In genomic region chr4:7066493-7066892, GRCh38 we compare ENCODE assay signal across 8 cellular contexts. TPM values are rescaled to one million over a fixed set of nuclear protein-coding genes. Genes with fewer than 3 reads are reported as not detected.
A peak's percentile ranks its signal among the peaks of the same experiment; 100 is the strongest.
DNase-seq lines count a peak whose midpoint lies in the region; ATAC-seq and TF ChIP-seq lines count a peak whose summit lies in the region.

No MANE protein-coding gene starts in this region.

- peak overlapping the region in 10 of 11 experiments; percentile 86 to 95 (median 93); a peak in 14 of 22 replicates for H3K27ac ChIP-seq in BLaER1 treated with 17β-estradiol and CSF1 and Interleukin-3, amounts not matched to agents 10 nM and 100 nM
- no peak overlapping the region for H3K27ac ChIP-seq in KMS-11

- peak overlapping the region; percentile 91 for H3K4me3 Mint-ChIP-seq in chondrocyte (ENCODE audit: unreplicated experiment)
- peak overlapping the region; percentile 84 to 88 (median 87) for H3K4me3 Mint-ChIP-seq in nephron

- H3K4me1 ChIP-seq in BLaER1 treated with 17β-estradiol and CSF1 and Interleukin-3, amounts not matched to agents 10 nM and 100 nM, result peaks cover 34 to 43% (median 38%) of the 10 kb centered on the region in 10 experiments
- H3K4me1 ChIP-seq in KMS-11 (ENCODE audit: low read depth, poor library complexity, severe bottlenecking), result peaks cover 13% of the 10 kb centered on the region

- peaks cover 46 to 63% (median 61%) of the 10 kb centered on the region in 11 experiments for H4K20me1 ChIP-seq in BLaER1 treated with 17β-estradiol and CSF1 and Interleukin-3, amounts not matched to agents 10 nM and 100 nM
- H4K20me1 ChIP-seq in KMS-11 (ENCODE audit: insufficient read depth), result no peaks in the 10 kb centered on the region

- no peak overlapping the region for H3K27ac Mint-ChIP-seq in chondrocyte (ENCODE audit: unreplicated experiment)
- no peak overlapping the region for H3K27ac Mint-ChIP-seq in nephron

- peaks cover 4% of the 10 kb centered on the region for H3K36me3 Mint-ChIP-seq in chondrocyte (ENCODE audit: low read depth)
- peaks cover 40% of the 10 kb centered on the region for H3K36me3 Mint-ChIP-seq in nephron (ENCODE audit: low read depth)

- peaks cover 31% of the 10 kb centered on the region for H3K79me2 ChIP-seq in KMS-11 (ENCODE audit: insufficient read depth, low read depth)

- TF ChIP-seq CTCF in KMS-11 (conservative IDR thresholded peaks at IDR 0.05; ENCODE audit: low read depth, low read length) (no peak), chondrocyte (IDR thresholded peaks at IDR 0.05) (no peak), nephron (IDR thresholded peaks at IDR 0.05; ENCODE audit: unreplicated experiment in 3 of 3) (no peak)

- H3K27me3 Mint-ChIP-seq in chondrocyte (ENCODE audit: low read depth) (peaks cover 2% of the 10 kb centered on the region), nephron (ENCODE audit: low read depth) (peaks cover 8% of the 10 kb centered on the region)

- peak overlapping the region; percentile 85 to 95 (median 93); a peak in 21 of 22 replicates for H3K9ac ChIP-seq in BLaER1 treated with 17β-estradiol and CSF1 and Interleukin-3, amounts not matched to agents 10 nM and 100 nM
- H3K9ac ChIP-seq in KMS-11, result peak overlapping the region; percentile 77; the same call in 1 of the 2 replicates

- H3K9me3 Mint-ChIP-seq in chondrocyte (ENCODE audit: low read depth), result no peaks in the 10 kb centered on the region
- no peaks in the 10 kb centered on the region for H3K9me3 Mint-ChIP-seq in nephron

- no peak overlapping the region for H2AFZ ChIP-seq in KMS-11 (ENCODE audit: low read depth)

- peak overlapping the region; percentile 87 to 99 (median 96) for H3K4me2 ChIP-seq in BLaER1 treated with 17β-estradiol and CSF1 and Interleukin-3, amounts not matched to agents 10 nM and 100 nM
- peak overlapping the region; percentile 82 for H3K4me2 ChIP-seq in KMS-11

- peak overlapping the region; percentile 86 to 99 (median 90) for H3K4me3 ChIP-seq in BLaER1 treated with 17β-estradiol and CSF1 and Interleukin-3, amounts not matched to agents 10 nM and 100 nM
- H3K4me3 ChIP-seq in KMS-11 (IDR thresholded peaks at IDR 0.05; ENCODE audit: insufficient read depth, low read depth, low read length), result peak overlapping the region; percentile 31

- H3K4me1 Mint-ChIP-seq in chondrocyte (ENCODE audit: low read depth) (peaks cover 37% of the 10 kb centered on the region), nephron (peaks cover 51% of the 10 kb centered on the region)

- H3K27me3 ChIP-seq in BLaER1 treated with 17β-estradiol and CSF1 and Interleukin-3, amounts not matched to agents 10 nM and 100 nM, result peaks cover 0 to 13% (median 9%) of the 10 kb centered on the region in 11 experiments; a peak in 10 of 22 replicates
- H3K27me3 ChIP-seq in KMS-11 (ENCODE audit: insufficient read depth, low read depth), result no peaks in the 10 kb centered on the region

- no peak for ATAC-seq in GM18873 (IDR thresholded peaks at IDR 0.05; ENCODE audit: low FRiP score, unreplicated experiment)
- no peak for ATAC-seq in HG03520 (IDR thresholded peaks at IDR 0.05; ENCODE audit: unreplicated experiment)

- no peak for DNase-seq in chondrocyte (ENCODE audit: low spot score)
- no peak for DNase-seq in GOT3 (lab: John Stamatoyannopoulos, UW)
- no peak for DNase-seq in T1000 (lab: John Stamatoyannopoulos, UW)

- no peaks in the 10 kb centered on the region for H3K9me3 ChIP-seq in BLaER1 treated with 17β-estradiol and CSF1 and Interleukin-3, amounts not matched to agents 10 nM and 100 nM (replicated peaks in 1 of 11)

- peaks cover 34 to 55% (median 45%) of the 10 kb centered on the region in 11 experiments for H3K36me3 ChIP-seq in BLaER1 treated with 17β-estradiol and CSF1 and Interleukin-3, amounts not matched to agents 10 nM and 100 nM
- H3K36me3 ChIP-seq in KMS-11 (ENCODE audit: insufficient read depth), result no peaks in the 10 kb centered on the region

RNA-seq across cellular contexts. Expression of gene GRPEL1, which starts 1.4 kb away (rescaled TPM):
- 21.8 to 25.8 TPM (median 24.1 TPM) in 3 replicates for total RNA-seq in chondrocyte

RNA-seq across cellular contexts. Expression of gene TADA2B, which starts 23.3 kb away (rescaled TPM):
- total RNA-seq in chondrocyte, result 18.5 to 18.9 TPM (median 18.8 TPM) in 3 replicates
